In genomic region chr1:242924694-242925093, GRCh38 we compare ENCODE assay signal across 8 cellular contexts.
DNase-seq lines count a peak whose midpoint lies in the region; ATAC-seq, FAIRE-seq and TF ChIP-seq lines count a peak whose summit lies in the region.
"Not testable (repeated sequence)": the region's sequence is repeated elsewhere in the genome, so short reads cannot be mapped to it uniquely, and the experiment has no call there.

No MANE protein-coding gene starts in this region.

- not testable (repeated sequence) for H4K20me1 ChIP-seq in SK-N-SH (ENCODE audit: insufficient read depth)

- H2AFZ ChIP-seq in SK-N-SH (ENCODE audit: low read depth), result not testable (repeated sequence)

- not testable (repeated sequence) for TF ChIP-seq CTCF in SK-N-SH (IDR thresholded peaks at IDR 0.05); VCaP (conservative IDR thresholded peaks at IDR 0.05); left ventricle myocardium inferior (IDR thresholded peaks at IDR 0.05; ENCODE audit: borderline replicate concordance); pancreas (IDR thresholded peaks at IDR 0.05); transverse colon (IDR thresholded peaks at IDR 0.05)

- CTCF ChIA-PET in SK-N-SH (lab: Yijun Ruan, JAX), result not testable (repeated sequence)

- ATAC-seq in left lobe of liver (peak; percentile 97), pancreas (peak; percentile 53 to 82 (median 62))

- TF ChIP-seq RAD21 in SK-N-SH (IDR thresholded peaks at IDR 0.05; ENCODE audit: low read length), result not testable (repeated sequence)

- not testable (repeated sequence) for H3K4me2 ChIP-seq in SK-N-SH

- H3K27ac ChIP-seq in SK-N-SH (ENCODE audit: low read depth in 2 of 2, low read length in 1 of 2) (0 out of 4 replicates have a peak overlapping the region, but pooled peaks of 1 of the 2 experiments have one; percentile 26), VCaP (peak overlapping the region; percentile 23; the same call in 1 of the 2 replicates)
- not testable (repeated sequence) for H3K27ac ChIP-seq in left ventricle myocardium inferior (replicated peaks); pancreas; transverse colon

- 12% methylated on average over 6 of the region's 6 CpGs for WGBS in SK-N-SH (ENCODE audit: low lambda C conversion rate)
- WGBS in pancreas, 2 donors, result 15% methylated on average over 6 of the region's 6 CpGs
- WGBS in transverse colon (ENCODE audit: low coverage in 1 of 2), 2 donors, result 38% methylated on average over 6 of the region's 6 CpGs; no CpG with 5 or more reads in 1 of the 2 donors

- not testable (repeated sequence) for TF ChIP-seq POLR2A in erythroblast (IDR thresholded peaks at IDR 0.05; ENCODE audit: low read length); transverse colon (IDR thresholded peaks at IDR 0.05)

- not testable (repeated sequence) for FAIRE-seq in pancreas (lab: Jason Lieb, UNC)

- in situ Hi-C loops in transverse colon (cut with MboI; ENCODE audit: low pct_ligation_motif_present in 1 of 4, low pct_unique_long_range_greater_than_20kb in 1 of 4, low sequenced_read_pairs in 3 of 4), result not testable (repeated sequence)

- not testable (repeated sequence) for H3K9ac ChIP-seq in SK-N-SH

- not testable (repeated sequence) for H3K27me3 ChIP-seq in SK-N-SH (ENCODE audit: insufficient read depth); left ventricle myocardium inferior (ENCODE audit: low read depth); pancreas; transverse colon

- H3K9me3 ChIP-seq in SK-N-SH; left ventricle myocardium inferior (replicated peaks); pancreas; transverse colon: not testable (repeated sequence)

- H3K36me3 ChIP-seq in SK-N-SH (replicated peaks in 1 of 2; ENCODE audit: control insufficient read depth in 1 of 2, insufficient read depth in 2 of 2, low read length in 1 of 2); left ventricle myocardium inferior; pancreas; transverse colon: not testable (repeated sequence)

- H3K4me1 ChIP-seq in SK-N-SH (ENCODE audit: control insufficient read depth in 1 of 2, insufficient read depth in 2 of 2, low read depth in 1 of 2, low read length in 1 of 2); left ventricle myocardium inferior; pancreas; transverse colon: not testable (repeated sequence)

- TF ChIP-seq EP300 in SK-N-SH (IDR thresholded peaks at IDR 0.05; ENCODE audit: borderline replicate concordance in 1 of 2, low read depth in 1 of 2, low read length in 1 of 2); transverse colon (IDR thresholded peaks at IDR 0.05; ENCODE audit: low read depth): not testable (repeated sequence)

- not testable (repeated sequence) for H3K9me2 ChIP-seq in SK-N-SH

- H3K4me3 ChIP-seq in SK-N-SH (ENCODE audit: low read depth in 2 of 2, low read length in 1 of 2); left ventricle myocardium inferior; pancreas; transverse colon: not testable (repeated sequence)

- POLR2A ChIA-PET in SK-N-SH (lab: Yijun Ruan, JAX), result not testable (repeated sequence)

- not testable (repeated sequence) for H3F3A ChIP-seq in SK-N-SH (replicated peaks; ENCODE audit: insufficient read depth)

- intact Hi-C loops in left ventricle myocardium inferior (cut with micrococcal nuclease); pancreas (cut with DNase I); transverse colon (cut with DNase I; ENCODE audit: low total_unique reads): not testable (repeated sequence)

- H3K79me2 ChIP-seq in SK-N-SH (ENCODE audit: insufficient read depth), result not testable (repeated sequence)

- DNase-seq in Daoy (ENCODE audit: low read depth) (peak; percentile 22), SK-N-SH (peak; percentile 45), erythroblast (lab: John Stamatoyannopoulos, UW) (peak; percentile 1 to 8), left ventricle myocardium inferior (peak; percentile 26), left lobe of liver (ENCODE audit: low spot score) (peak; percentile 75), pancreas (peak in 5 of 6 donors; percentile 25 to 64 (median 44)), transverse colon (peak; percentile 17)

TF ChIP-seq in SK-N-SH, 30 proteins besides CTCF, POLR2A, EP300 and RAD21:
- peak; percentile 35; the same call in 1 of the 2 replicates for TF ChIP-seq GATA2 (CRISPR knock-in tag; IDR thresholded peaks at IDR 0.05)

Comparison
In these comparisons a context has a peak if more than half of its experiments do, and no peak if none do; other contexts are left out.
1. DNase-seq: peak in every context shown above with its lines; median percentile 75 in left lobe of liver; 45 in SK-N-SH; 44 in pancreas; 26 in left ventricle myocardium inferior; 22 in Daoy; 17 in transverse colon; 4 in erythroblast.